In genomic region chr12:53754633-53755261, GRCh38 we compare ENCODE assay signal across 1 cellular context.
TF ChIP-seq lines count a peak whose summit lies in the region.

No MANE protein-coding gene starts in this region.

TF ChIP-seq in HEK293, 187 proteins besides CTCF, POLR2A, EP300 and RAD21 (continued from another document):
- TF ChIP-seq, protein P1, sequence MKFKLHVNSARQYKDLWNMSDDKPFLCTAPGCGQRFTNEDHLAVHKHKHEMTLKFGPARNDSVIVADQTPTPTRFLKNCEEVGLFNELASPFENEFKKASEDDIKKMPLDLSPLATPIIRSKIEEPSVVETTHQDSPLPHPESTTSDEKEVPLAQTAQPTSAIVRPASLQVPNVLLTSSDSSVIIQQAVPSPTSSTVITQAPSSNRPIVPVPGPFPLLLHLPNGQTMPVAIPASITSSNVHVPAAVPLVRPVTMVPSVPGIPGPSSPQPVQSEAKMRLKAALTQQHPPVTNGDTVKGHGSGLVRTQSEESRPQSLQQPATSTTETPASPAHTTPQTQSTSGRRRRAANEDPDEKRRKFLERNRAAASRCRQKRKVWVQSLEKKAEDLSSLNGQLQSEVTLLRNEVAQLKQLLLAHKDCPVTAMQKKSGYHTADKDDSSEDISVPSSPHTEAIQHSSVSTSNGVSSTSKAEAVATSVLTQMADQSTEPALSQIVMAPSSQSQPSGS (tag by site-specific recombination; IDR thresholded peaks at IDR 0.05; ENCODE audit: low read depth), result no peak
- TF ChIP-seq PRDM1 (tag by site-specific recombination; IDR thresholded peaks at IDR 0.05) (peak; percentile 94), IKZF3 (tag by site-specific recombination; IDR thresholded peaks at IDR 0.05) (peak; percentile 55; the same call in 1 of the 2 replicates), ZBTB6 (tag by site-specific recombination; IDR thresholded peaks at IDR 0.05) (0 out of 2 replicates have a peak, but pooled peaks have one; percentile 13), SP7 (tag by site-specific recombination; IDR thresholded peaks at IDR 0.05) (peak; percentile 71), ZNF398 (tag by site-specific recombination; IDR thresholded peaks at IDR 0.05) (0 out of 2 replicates have a peak, but pooled peaks have one; percentile 10), ZSCAN16 (tag by site-specific recombination; IDR thresholded peaks at IDR 0.05) (0 out of 2 replicates have a peak, but pooled peaks have one; percentile 73), ZIC2 (tag by site-specific recombination; IDR thresholded peaks at IDR 0.05) (peak; percentile 62), ZNF843 (tag by site-specific recombination; IDR thresholded peaks at IDR 0.05) (0 out of 2 replicates have a peak, but pooled peaks have one; percentile 3)
